Comparison of ENCODE assay signal across 15 cellular contexts in the genomic region with DNA sequence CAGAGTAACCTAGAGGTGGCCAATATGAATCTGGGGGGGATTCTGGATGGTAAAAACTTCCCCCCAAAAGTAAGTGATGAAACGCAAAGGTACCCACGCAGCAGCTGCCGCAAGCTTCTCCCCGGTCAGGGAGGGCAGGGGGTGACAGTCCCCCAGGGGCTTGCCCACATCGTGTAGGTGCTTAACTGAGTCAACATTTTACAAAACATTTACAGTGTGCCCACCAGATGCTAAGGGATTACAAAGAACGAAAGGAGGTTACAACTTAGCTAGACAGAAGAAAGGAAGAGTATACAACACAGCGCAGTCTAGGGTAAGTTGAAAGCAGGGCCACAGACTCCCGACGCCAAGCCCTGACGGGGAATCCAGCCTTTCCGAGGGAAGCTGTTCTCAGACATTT. TPM values are rescaled to one million over a fixed set of nuclear protein-coding genes. Genes with fewer than 3 reads are reported as not detected.
DNase-seq lines count a peak whose midpoint lies in the region; ATAC-seq, FAIRE-seq and TF ChIP-seq lines count a peak whose summit lies in the region.
"Had no signal": no experiment of that assay in that cellular context is flagged by ENCODE, and none has a peak within 500 bp of the region (broad histone marks: within the 10 kb centered on the region; RNA-seq: fewer than 3 reads in every experiment).

No MANE protein-coding gene starts in this region.

- BruUV-seq in HepG2 (replicated peaks; lab: Mats Ljungman, UMichigan): no TSS peak

- H3K9me3 Mint-ChIP-seq in activated CD4-positive, alpha-beta memory T cell treated with anti-CD3 and anti-CD28 coated beads, Interleukin-2, amount 10 ng/mL, durations not matched to agents 7 days and 5 days: no peaks in the 10 kb centered on the region

- peak overlapping the region; percentile 22 for H3K27ac Mint-ChIP-seq in activated CD4-positive, alpha-beta memory T cell treated with anti-CD3 and anti-CD28 coated beads, Interleukin-2, amount 10 ng/mL, durations not matched to agents 7 days and 5 days

- H3K4me3 ChIP-seq in HepG2 (replicated peaks in 1 of 3; ENCODE audit: insufficient read depth in 1 of 3, low read depth in 2 of 3, low read length in 3 of 3) (no peak overlapping the region), upper lobe of left lung (no peak overlapping the region)

- intact Hi-C loops in HepG2 (cut with micrococcal nuclease; ENCODE audit: unreplicated experiment): no loop called here

- TF ChIP-seq EP300 in HepG2 (IDR thresholded peaks at IDR 0.05; ENCODE audit: low read depth in 2 of 2, low read length in 2 of 2): no peak
- no peak for TF ChIP-seq EP300 in HepG2 (CRISPR knock-in tag; IDR thresholded peaks at IDR 0.05; ENCODE audit: borderline replicate concordance)
- TF ChIP-seq EP300 in upper lobe of left lung (IDR thresholded peaks at IDR 0.05): no peak

- no peak overlapping the region for H2AFZ ChIP-seq in HepG2 (ENCODE audit: low read length)

- CTCF ChIA-PET in activated CD4-positive, alpha-beta memory T cell treated with anti-CD3 and anti-CD28 coated beads, Interleukin-2, amount 10 ng/mL, durations not matched to agents 7 days and 5 days (lab: Charles Lee): interaction anchor here (1.0 to 2.0 kb wide), 5 partner anchors 10 to 96 kb away, joined by 3 to 7 read pairs (median 6); no protein-coding TSS in a partner anchor
- CTCF ChIA-PET in HepG2 (lab: Yijun Ruan, JAX; ENCODE audit: low intra/inter-chr PET ratio, low total read pairs): no interaction called here

- in situ Hi-C loops in HepG2 (cut with HindIII; ENCODE audit: extremely low pct_ligation_motif_present, low pct_unique_long_range_greater_than_20kb): no loop called here

- H3K4me1 ChIP-seq in HepG2 (ENCODE audit: insufficient read depth, low read length): peaks cover 81% of the 10 kb centered on the region
- H3K4me1 ChIP-seq in upper lobe of left lung: peaks cover 50 to 66% (median 57%) of the 10 kb centered on the region in 4 donors
- H3K4me1 ChIP-seq: foreskin keratinocyte had no signal

- peaks cover 87% of the 10 kb centered on the region for H3K4me1 Mint-ChIP-seq in activated CD4-positive, alpha-beta memory T cell treated with anti-CD3 and anti-CD28 coated beads, Interleukin-2, amount 10 ng/mL, durations not matched to agents 7 days and 5 days

- FAIRE-seq in HepG2 (lab: Jason Lieb, UNC) (no peak), HTR-8/SVneo (lab: Jason Lieb, UNC) (no peak)
- FAIRE-seq: endometrium had no signal

- H3K4me2 ChIP-seq in HepG2 (ENCODE audit: low read depth, low read length): no peak overlapping the region
- H3K4me2 ChIP-seq: KMS-11 had no signal

- peaks cover 92% of the 10 kb centered on the region for H4K20me1 ChIP-seq in HepG2 (ENCODE audit: insufficient read depth, low read length)

- H3K36me3 Mint-ChIP-seq in activated CD4-positive, alpha-beta memory T cell treated with anti-CD3 and anti-CD28 coated beads, Interleukin-2, amount 10 ng/mL, durations not matched to agents 7 days and 5 days (ENCODE audit: low read depth): peaks cover 25% of the 10 kb centered on the region

- DNase-seq in stimulated activated naive CD4-positive, alpha-beta T cell treated with Interleukin-2 at 50 U/mL for 16 hours (lab: John Stamatoyannopoulos, UW): peak; percentile 12
- DNase-seq in stimulated activated naive CD4-positive, alpha-beta T cell (lab: John Stamatoyannopoulos, UW): no peak
- no peak for DNase-seq in activated CD4-positive, alpha-beta memory T cell treated with anti-CD3 and anti-CD28 coated beads, Interleukin-2, amount 10 ng/mL, durations not matched to agents 7 days and 5 days
- no peak for DNase-seq in HepG2 (ENCODE audit: low spot score)
- no peak for DNase-seq in upper lobe of left lung
- DNase-seq in NCI-H2196 treated with DMSO at 0.1 percent for 48 hours (lab: John Stamatoyannopoulos, UW; ENCODE audit: unreplicated experiment): no peak
- DNase-seq in HTR-8/SVneo (ENCODE audit: insufficient read length, low spot score): no peak
- DNase-seq in substantia nigra (lab: John Stamatoyannopoulos, UW): no peak
- DNase-seq: activated CD4-positive, CD25-positive, alpha-beta regulatory T cell treated with anti-CD3 and anti-CD28 coated beads, Interleukin-2, amount 50 U/mL, for 72 hours; foreskin keratinocyte; mesendoderm; NCI-H1417 treated with DMSO at 0.1 percent for 48 hours; nucleus accumbens had no signal

- POLR2A ChIA-PET in activated CD4-positive, alpha-beta memory T cell treated with anti-CD3 and anti-CD28 coated beads, Interleukin-2, amount 10 ng/mL, durations not matched to agents 7 days and 5 days (lab: Charles Lee): interaction anchor here (1.3 to 16.2 kb wide), 6 partner anchors 7 to 94 kb away, joined by 3 to 255 read pairs (median 53); no protein-coding TSS in a partner anchor
- POLR2A ChIA-PET in HepG2 (lab: Yijun Ruan, JAX): no interaction called here

- peaks cover 98% of the 10 kb centered on the region for H3K79me2 ChIP-seq in HepG2 (ENCODE audit: insufficient read depth, low read length)

- H3K9ac ChIP-seq in HepG2 (ENCODE audit: insufficient read depth, low read depth, low read length): no peak overlapping the region
- H3K9ac ChIP-seq: KMS-11 had no signal

- WGBS in HepG2 (ENCODE audit: low lambda C conversion rate): 95% methylated on average over 11 of the region's 11 CpGs
- 79 to 94% methylated on average over 11 of the region's 11 CpGs for WGBS in upper lobe of left lung, 2 donors

- TF ChIP-seq POLR2A in HepG2 (IDR thresholded peaks at IDR 0.05; ENCODE audit: insufficient read depth in 1 of 2, low read depth in 2 of 2, low read length in 2 of 2) (no peak), upper lobe of left lung (IDR thresholded peaks at IDR 0.05) (no peak)

- H3K9me3 ChIP-seq in HepG2 (ENCODE audit: low read length) (no peaks in the 10 kb centered on the region), upper lobe of left lung (no peaks in the 10 kb centered on the region)

- H3K27me3 Mint-ChIP-seq in activated CD4-positive, alpha-beta memory T cell treated with anti-CD3 and anti-CD28 coated beads, Interleukin-2, amount 10 ng/mL, durations not matched to agents 7 days and 5 days: no peaks in the 10 kb centered on the region

- H3K27me3 ChIP-seq in HepG2 (ENCODE audit: control insufficient read depth in 1 of 2, insufficient read depth in 2 of 2, low read length in 2 of 2): no peaks in the 10 kb centered on the region
- H3K27me3 ChIP-seq in upper lobe of left lung: no peaks in the 10 kb centered on the region
- H3K27me3 ChIP-seq: foreskin keratinocyte had no signal

- H3K27ac ChIP-seq in HepG2 (ENCODE audit: extremely low read length, insufficient read depth, low read length): no peak overlapping the region
- peak overlapping the region; percentile 52 to 84 (median 74) for H3K27ac ChIP-seq in upper lobe of left lung
- no peak overlapping the region for H3K27ac ChIP-seq in substantia nigra (ENCODE audit: low read depth, low read length, poor library complexity, severe bottlenecking)
- H3K27ac ChIP-seq: foreskin keratinocyte, KMS-11 had no signal

- H3K4me3 Mint-ChIP-seq in activated CD4-positive, alpha-beta memory T cell treated with anti-CD3 and anti-CD28 coated beads, Interleukin-2, amount 10 ng/mL, durations not matched to agents 7 days and 5 days: peak overlapping the region; percentile 25

- TF ChIP-seq CTCF in HepG2 (CRISPR knock-in tag; IDR thresholded peaks at IDR 0.05) (no peak), upper lobe of left lung (IDR thresholded peaks at IDR 0.05) (no peak)

- H3K36me3 ChIP-seq in HepG2 (replicated peaks in 1 of 2; ENCODE audit: control insufficient read depth in 1 of 2, insufficient read depth in 2 of 2, low read length in 2 of 2): peaks cover 4 to 20% of the 10 kb centered on the region in 2 experiments; a peak in 4 of 5 replicates
- no peaks in the 10 kb centered on the region for H3K36me3 ChIP-seq in upper lobe of left lung

- no peak for TF ChIP-seq RAD21 in HepG2 (CRISPR knock-in tag; IDR thresholded peaks at IDR 0.05)

- ATAC-seq in HepG2 (no peak), upper lobe of left lung (ENCODE audit: low FRiP score in 2 of 2) (no peak)
- ATAC-seq: foreskin keratinocyte had no signal

TF ChIP-seq in HepG2, 621 proteins besides CTCF, POLR2A, EP300 and RAD21:
- TF ChIP-seq ZNF883 (CRISPR knock-in tag; IDR thresholded peaks at IDR 0.05; ENCODE audit: not compliant biosample characterization) (no peak), THAP11 (CRISPR knock-in tag; IDR thresholded peaks at IDR 0.05) (no peak), RBM22 (optimal IDR thresholded peaks at IDR 0.05; ENCODE audit: low read length) (peak; percentile 57), ZNF556 (CRISPR knock-in tag; IDR thresholded peaks at IDR 0.05; ENCODE audit: borderline replicate concordance) (no peak)

RNA-seq across cellular contexts. Expression of a gene that starts 45.6 kb away (rescaled TPM):
- 10 to 100 TPM; 78.4 to 79.6 TPM for total RNA-seq in activated CD4-positive, alpha-beta memory T cell treated with anti-CD3 and anti-CD28 coated beads, Interleukin-2, amount 10 ng/mL, durations not matched to agents 7 days and 5 days
- total RNA-seq in HepG2 (2016; rRNA removed; fragmentation: Illumina TruSeq; extraction: Trizol): 46.0 and 59.5 TPM in 2 replicates
- 12.8 and 14.6 TPM in 2 replicates for total RNA-seq in HepG2 (2016; cell fraction: cytosol; rRNA removed; fragmentation: Illumina TruSeq; extraction: Trizol; ENCODE audit: low read depth)
- 44.4 and 54.4 TPM in 2 replicates for total RNA-seq in HepG2 (2016; cell fraction: insoluble cytoplasmic fraction; rRNA removed; fragmentation: Illumina TruSeq; extraction: Trizol)
- 20.5 and 21.5 TPM in 2 replicates for total RNA-seq in HepG2 (2016; cell fraction: membrane; rRNA removed; fragmentation: Illumina TruSeq; extraction: Trizol)
- 50.5 and 53.1 TPM in 2 replicates for total RNA-seq in HepG2 (2016; cell fraction: nucleus; rRNA removed; fragmentation: Illumina TruSeq; extraction: Trizol)
- 110 and 119 TPM in 2 replicates for polyA plus RNA-seq in HepG2 (2011; rRNA removed)
- 76.4 and 101 TPM in 2 replicates for polyA plus RNA-seq in HepG2 (2011; cell fraction: cytosol; rRNA removed)
- polyA plus RNA-seq in HepG2 (2011; cell fraction: nucleus; rRNA removed): 114 and 124 TPM in 2 replicates
- 53.5 and 68.4 TPM in 2 replicates for polyA plus RNA-seq in HepG2 (2012)
- polyA plus RNA-seq in HepG2 (2016; cell fraction: cytosol; fragmentation: Illumina TruSeq; extraction: Trizol; ENCODE audit: low read depth): 1.7 and 2.2 TPM in 2 replicates
- 32.7 and 38.7 TPM in 2 replicates for polyA plus RNA-seq in HepG2 (2016; cell fraction: insoluble cytoplasmic fraction; fragmentation: Illumina TruSeq; extraction: Trizol; ENCODE audit: low read depth)
- 5.6 and 6.6 TPM in 2 replicates for polyA plus RNA-seq in HepG2 (2016; cell fraction: membrane; fragmentation: Illumina TruSeq; extraction: Trizol; ENCODE audit: low read depth)
- polyA plus RNA-seq in HepG2 (2016; cell fraction: nucleus; fragmentation: Illumina TruSeq; extraction: Trizol; ENCODE audit: insufficient read depth, low read depth): 51.6 and 53.6 TPM in 2 replicates
- polyA minus RNA-seq in HepG2 (2011; rRNA and poly(A)+ RNA removed; ENCODE audit: low replicate concordance): 31.2 and 149 TPM in 2 replicates
- polyA minus RNA-seq in HepG2 (2011; cell fraction: cytosol; rRNA and poly(A)+ RNA removed): 95.1 and 103 TPM in 2 replicates
- 171 and 204 TPM in 2 replicates for polyA minus RNA-seq in HepG2 (2011; cell fraction: nucleus; rRNA and poly(A)+ RNA removed)
- 100 to 1,000 TPM in 1 of 6 donors, 10 to 100 TPM in 5; 37.7 to 105 (median 57.3) TPM for total RNA-seq in upper lobe of left lung

Comparison
In these comparisons a context has a peak if more than half of its experiments do, and no peak if none do; other contexts are left out.
1. H3K27ac ChIP-seq: peak in upper lobe of left lung (4 of 4); none in HepG2 (single experiment) and substantia nigra (single experiment).